ENCODE assay signal across 21 cellular contexts in genomic region chr5:95840969-95841368, GRCh38. TPM values are rescaled to one million over a fixed set of nuclear protein-coding genes. Genes with fewer than 3 reads are reported as not detected.
DNase-seq lines count a peak whose midpoint lies in the region; ATAC-seq and TF ChIP-seq lines count a peak whose summit lies in the region.
"Had no signal": no experiment of that assay in that cellular context is flagged by ENCODE, and none has a peak within 500 bp of the region (broad histone marks: within the 10 kb centered on the region; RNA-seq: fewer than 3 reads in every experiment).

No MANE protein-coding gene starts in this region.

- peak overlapping the region in 1 of 2 experiments; percentile 25 for H2BK12ac ChIP-seq in mesenchymal stem cell (ENCODE audit: low read length in 2 of 2)

- H4K91ac ChIP-seq in mesenchymal stem cell (ENCODE audit: low read length): no peak overlapping the region

- TF ChIP-seq CTCF in left ventricle myocardium inferior (IDR thresholded peaks at IDR 0.05; ENCODE audit: borderline replicate concordance) (no peak), heart right ventricle (IDR thresholded peaks at IDR 0.05) (no peak)

- H3K18ac ChIP-seq in mesenchymal stem cell (ENCODE audit: low read depth in 1 of 2, low read length in 2 of 2): no peak overlapping the region

- no peak for ATAC-seq in heart right ventricle
- no peak for ATAC-seq in T-helper 17 cell
- ATAC-seq: activated CD8-positive, alpha-beta T cell treated with anti-CD3 and anti-CD28 coated beads, Interleukin-2, amount 10 ng/mL, durations not matched to agents 7 days and 5 days; HepG2; left lung; WTC11 had no signal

- H3K4ac ChIP-seq in mesenchymal stem cell (ENCODE audit: low read depth in 1 of 2, low read length in 2 of 2): no peak overlapping the region

- H2AK5ac ChIP-seq in mesenchymal stem cell (ENCODE audit: low read length, severe bottlenecking): no peak overlapping the region

- no peak overlapping the region for H2BK15ac ChIP-seq in mesenchymal stem cell (ENCODE audit: low read depth, poor library complexity, severe bottlenecking)

- no peaks in the 10 kb centered on the region for H3K27me3 Mint-ChIP-seq in T-helper 17 cell
- H3K27me3 Mint-ChIP-seq: activated naive CD8-positive, alpha-beta T cell treated with anti-CD3 and anti-CD28 coated beads, Interleukin-2, amount 10 ng/mL, durations not matched to agents 7 days and 5 days; brain; CD4-positive, alpha-beta T cell had no signal

- H3K9ac ChIP-seq in mesenchymal stem cell (ENCODE audit: low read length): peak overlapping the region; percentile 64

- H3K27me3 ChIP-seq in left ventricle myocardium inferior (ENCODE audit: low read depth): no peaks in the 10 kb centered on the region
- no peaks in the 10 kb centered on the region for H3K27me3 ChIP-seq in heart right ventricle
- no peaks in the 10 kb centered on the region for H3K27me3 ChIP-seq in mesenchymal stem cell (ENCODE audit: control insufficient read depth in 1 of 2, insufficient read depth in 1 of 2, low read length in 2 of 2)
- H3K27me3 ChIP-seq: left lung had no signal

- H3K4me3 ChIP-seq in left ventricle myocardium inferior: no peak overlapping the region
- H3K4me3 ChIP-seq in heart right ventricle: no peak overlapping the region
- H3K4me3 ChIP-seq in mesenchymal stem cell (ENCODE audit: insufficient read depth in 1 of 2, low read depth in 1 of 2, low read length in 2 of 2): no peak overlapping the region
- H3K4me3 ChIP-seq: left lung, SK-N-MC had no signal

- intact Hi-C loops in left ventricle myocardium inferior (cut with micrococcal nuclease): no loop called here
- intact Hi-C loops in heart right ventricle (cut with DNase I): loop anchor here in 5 of 10 donors (5.0 to 10.0 kb wide), 4 partner anchors 179 to 286 kb away; partner anchors contain the start of genes ARSK (in 2 of the 5), SKIC3 (in 2 of the 5) and RFESD (in 1 of the 5)

- peak overlapping the region; percentile 64 for H3K27ac ChIP-seq in left ventricle myocardium inferior (replicated peaks)
- H3K27ac ChIP-seq in heart right ventricle: peak overlapping the region in 5 of 10 donors; percentile 24 to 79 (median 34)
- H3K27ac ChIP-seq in mesenchymal stem cell (ENCODE audit: low read length, poor library complexity, severe bottlenecking): no peak overlapping the region
- H3K27ac ChIP-seq: SK-N-MC had no signal

- peaks cover 31% of the 10 kb centered on the region for H3K4me1 ChIP-seq in left ventricle myocardium inferior
- H3K4me1 ChIP-seq in heart right ventricle: peaks cover 2 to 62% (median 19%) of the 10 kb centered on the region in 9 donors
- peaks cover 5% of the 10 kb centered on the region for H3K4me1 ChIP-seq in mesenchymal stem cell (ENCODE audit: control insufficient read depth, insufficient read depth, low read depth, low read length)

- no peak overlapping the region for H3K23ac ChIP-seq in mesenchymal stem cell (ENCODE audit: low read length in 2 of 2)

- WGBS in heart right ventricle, 2 donors: 85 to 92% methylated on average over 1 of the region's 1 CpG
- WGBS in mesenchymal stem cell: 96% methylated on average over 1 of the region's 1 CpG

- no peak overlapping the region for H3K4me2 ChIP-seq in mesenchymal stem cell (ENCODE audit: low read length, poor library complexity, severe bottlenecking)

- H3K79me1 ChIP-seq in mesenchymal stem cell (replicated peaks; ENCODE audit: low read length, poor library complexity, severe bottlenecking): no peaks in the 10 kb centered on the region

- H3K4me1 Mint-ChIP-seq in T-helper 17 cell: peaks cover 27% of the 10 kb centered on the region
- H3K4me1 Mint-ChIP-seq: brain, WTC11 had no signal

- H3K27ac Mint-ChIP-seq in T-helper 17 cell: peak overlapping the region; percentile 97
- H3K27ac Mint-ChIP-seq: activated CD8-positive, alpha-beta T cell treated with anti-CD3 and anti-CD28 coated beads, Interleukin-2, amount 10 ng/mL, durations not matched to agents 7 days and 5 days; activated naive CD8-positive, alpha-beta T cell treated with anti-CD3 and anti-CD28 coated beads, Interleukin-2, amount 10 ng/mL, durations not matched to agents 7 days and 5 days; brain; CD4-positive, alpha-beta T cell; T-helper 2 cell treated with Interferon-gamma antibody and Interleukin-4, amounts not matched to agents 5 μg/mL and 100 μg/mL, for 36 hours; WTC11 had no signal

- no peaks in the 10 kb centered on the region for H3K9me3 ChIP-seq in left ventricle myocardium inferior (replicated peaks)
- no peaks in the 10 kb centered on the region for H3K9me3 ChIP-seq in heart right ventricle
- no peaks in the 10 kb centered on the region for H3K9me3 ChIP-seq in T-helper 17 cell (ENCODE audit: control insufficient read depth, low read length, poor library complexity, severe bottlenecking)
- no peaks in the 10 kb centered on the region for H3K9me3 ChIP-seq in mesenchymal stem cell (ENCODE audit: control insufficient read depth, low read length)
- H3K9me3 ChIP-seq: left lung had no signal

- H2AFZ ChIP-seq in mesenchymal stem cell (ENCODE audit: low read depth, low read length): no peak overlapping the region

- no peak overlapping the region for H2BK120ac ChIP-seq in mesenchymal stem cell (ENCODE audit: low read depth, low read length)

- H2BK5ac ChIP-seq in mesenchymal stem cell (ENCODE audit: low read depth, low read length, poor library complexity, severe bottlenecking): no peak overlapping the region

- no peak overlapping the region for H3K14ac ChIP-seq in mesenchymal stem cell (ENCODE audit: low read length in 2 of 2)

- no peak overlapping the region for H3K4me3 Mint-ChIP-seq in T-helper 17 cell
- H3K4me3 Mint-ChIP-seq: activated CD8-positive, alpha-beta T cell treated with anti-CD3 and anti-CD28 coated beads, Interleukin-2, amount 10 ng/mL, durations not matched to agents 7 days and 5 days; activated naive CD8-positive, alpha-beta T cell treated with anti-CD3 and anti-CD28 coated beads, Interleukin-2, amount 10 ng/mL, durations not matched to agents 7 days and 5 days; brain; T-helper 2 cell treated with Interferon-gamma antibody and Interleukin-4, amounts not matched to agents 5 μg/mL and 100 μg/mL, for 36 hours; WTC11 had no signal

- H3K36me3 ChIP-seq in left ventricle myocardium inferior: no peaks in the 10 kb centered on the region
- H3K36me3 ChIP-seq in heart right ventricle: no peaks in the 10 kb centered on the region
- H3K36me3 ChIP-seq in mesenchymal stem cell (ENCODE audit: control insufficient read depth in 1 of 2, insufficient read depth in 2 of 2, low read depth in 1 of 2, low read length in 2 of 2): no peaks in the 10 kb centered on the region
- H3K36me3 ChIP-seq: left lung had no signal

- no peak overlapping the region for H4K8ac ChIP-seq in mesenchymal stem cell (ENCODE audit: low read length)

- DNase-seq in left ventricle myocardium inferior: no peak
- no peak for DNase-seq in heart right ventricle
- no peak for DNase-seq in T-helper 17 cell
- DNase-seq in mesenchymal stem cell: no peak
- no peak for DNase-seq in effector CD8-positive, alpha-beta T cell (lab: John Stamatoyannopoulos, UW)
- no peak for DNase-seq in stimulated activated CD4-positive, alpha-beta T cell treated with anti-CD3 and anti-CD28 coated beads, Interleukin-12 subunit alpha, Interleukin-12 subunit beta, amount 100 ng/mL, for 4 hours
- DNase-seq in NCI-H2171 treated with DMSO at 0.1 percent for 48 hours (lab: John Stamatoyannopoulos, UW): no peak
- no peak for DNase-seq in NCI-H2107 treated with DMSO at 0.1 percent for 48 hours (lab: John Stamatoyannopoulos, UW; ENCODE audit: unreplicated experiment)
- DNase-seq: activated CD8-positive, alpha-beta T cell treated with anti-CD3 and anti-CD28 coated beads, Interleukin-2, amount 10 ng/mL, durations not matched to agents 7 days and 5 days; activated naive CD8-positive, alpha-beta T cell treated with anti-CD3 and anti-CD28 coated beads, Interleukin-2, amount 10 ng/mL, durations not matched to agents 7 days and 5 days; activated T-cell treated with anti-CD3 and anti-CD28 coated beads, Interleukin-2, amount 50 U/mL, for 48 hours; CD4-positive, alpha-beta T cell; DMS153; head of caudate nucleus; left lung; NCI-H1436 had no signal

- H3K36me3 Mint-ChIP-seq in T-helper 17 cell (ENCODE audit: low read depth): no peaks in the 10 kb centered on the region
- H3K36me3 Mint-ChIP-seq: activated naive CD8-positive, alpha-beta T cell treated with anti-CD3 and anti-CD28 coated beads, Interleukin-2, amount 10 ng/mL, durations not matched to agents 7 days and 5 days; brain; WTC11 had no signal

RNA-seq across cellular contexts. Expression of gene GLRX, which starts 18.4 kb away (rescaled TPM):
- total RNA-seq in left ventricle myocardium inferior (139 TPM), heart right ventricle (100 to 1,000 TPM in 7 of 10 donors, 10 to 100 TPM in 3; 68.7 to 156 (median 111) TPM), T-helper 17 cell (10 to 100 TPM; 32.0 to 51.9 TPM)
- 100 to 1,000 TPM in 1 of 2 donors, 10 to 100 TPM in 1; 51.6 to 116 TPM for polyA plus RNA-seq in heart right ventricle
- 137 TPM for polyA plus RNA-seq in mesenchymal stem cell (2013, experiment 1 of 2)
- 143 TPM for polyA plus RNA-seq in mesenchymal stem cell (2013, experiment 2 of 2)
